Comparison of ENCODE assay signal across 19 cellular contexts in genomic region chr7:21886396-21886795, GRCh38.
"Had no signal": no experiment of that assay in that cellular context is flagged by ENCODE, and none has a peak within 500 bp of the region (broad histone marks: within the 10 kb centered on the region; RNA-seq: fewer than 3 reads in every experiment).

No MANE protein-coding gene starts in this region.

- ATAC-seq: activated CD8-positive, alpha-beta memory T cell treated with anti-CD3 and anti-CD28 coated beads, Interleukin-2, amount 10 ng/mL, durations not matched to agents 7 days and 5 days; activated CD8-positive, alpha-beta T cell treated with anti-CD3 and anti-CD28 coated beads for 36 hours; body of pancreas; effector memory CD8-positive, alpha-beta T cell; gastrocnemius medialis had no signal

- H3K4me1 ChIP-seq: body of pancreas, esophagus muscularis mucosa, gastrocnemius medialis, right atrium auricular region, spleen, testis, uterus had no signal

- H3K9me3 ChIP-seq: body of pancreas, esophagus muscularis mucosa, gastrocnemius medialis, right atrium auricular region, spleen, testis, uterus had no signal

- H3K36me3 ChIP-seq: esophagus muscularis mucosa, gastrocnemius medialis, right atrium auricular region, spleen, uterus had no signal

- H3K27ac ChIP-seq: body of pancreas, esophagus muscularis mucosa, gastrocnemius medialis, right atrium auricular region, spleen, testis, uterus, VCaP had no signal

- H3K4me3 ChIP-seq: body of pancreas, esophagus muscularis mucosa, gastrocnemius medialis, right atrium auricular region, spleen, testis, uterus had no signal

- DNase-seq: activated CD4-positive, alpha-beta T cell treated with anti-CD3 and anti-CD28 coated beads, Interleukin-2, amount 10 ng/mL, durations not matched to agents 7 days and 5 days; activated CD4-positive, CD25-positive, alpha-beta regulatory T cell treated with anti-CD3 and anti-CD28 coated beads, Interleukin-2, amount 50 U/mL, for 72 hours; activated CD8-positive, alpha-beta memory T cell treated with anti-CD3 and anti-CD28 coated beads, Interleukin-2, amount 10 ng/mL, durations not matched to agents 7 days and 5 days; activated CD8-positive, alpha-beta T cell treated with anti-CD3 and anti-CD28 coated beads for 36 hours; activated gamma-delta T cell treated with Interleukin-2 at 50 U/mL for 16 hours; activated T-cell treated with anti-CD3 and anti-CD28 coated beads for 4 hours; body of pancreas; effector memory CD8-positive, alpha-beta T cell; gastrocnemius medialis; hippocampal formation; spleen; stimulated activated CD4-positive, alpha-beta T cell treated with anti-CD3 and anti-CD28 coated beads, Interleukin-4, amount 100 ng/mL, for 1 hour; stimulated activated naive CD4-positive, alpha-beta T cell; testis; trophoblast cell; uterus had no signal

- H3K27me3 ChIP-seq: body of pancreas, esophagus muscularis mucosa, gastrocnemius medialis, right atrium auricular region, spleen, testis, uterus had no signal
